In the genomic region with DNA sequence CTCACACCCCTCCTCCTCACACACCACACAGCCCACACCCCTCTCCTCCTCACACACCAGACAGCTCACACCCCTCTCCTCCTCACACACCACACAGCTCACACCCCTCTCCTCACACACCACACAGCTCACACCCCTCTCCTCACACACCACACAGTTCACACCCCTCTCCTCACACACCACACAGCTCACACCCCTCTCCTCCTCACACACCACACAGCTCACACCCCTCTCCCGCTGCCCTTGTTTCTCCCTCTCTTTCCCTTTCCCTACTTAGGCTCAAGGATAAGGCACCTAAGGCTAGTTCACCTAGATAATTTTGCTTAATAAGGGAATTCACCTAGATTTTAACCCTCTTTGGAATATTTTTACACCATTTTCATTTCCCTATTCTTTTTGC, we compare ENCODE assay signal across 1 cellular context. TPM values are rescaled to one million over a fixed set of nuclear protein-coding genes. Genes with fewer than 3 reads are reported as not detected.
"Had no signal": no experiment of that assay in that cellular context is flagged by ENCODE, and none has a peak within 500 bp of the region (broad histone marks: within the 10 kb centered on the region; RNA-seq: fewer than 3 reads in every experiment).

No MANE protein-coding gene starts in this region.

RNA-seq across cellular contexts. Expression of a gene that starts 36.0 kb away (rescaled TPM):
- polyA plus RNA-seq: naive thymus-derived CD4-positive, alpha-beta T cell had no signal
